In the genomic region with DNA sequence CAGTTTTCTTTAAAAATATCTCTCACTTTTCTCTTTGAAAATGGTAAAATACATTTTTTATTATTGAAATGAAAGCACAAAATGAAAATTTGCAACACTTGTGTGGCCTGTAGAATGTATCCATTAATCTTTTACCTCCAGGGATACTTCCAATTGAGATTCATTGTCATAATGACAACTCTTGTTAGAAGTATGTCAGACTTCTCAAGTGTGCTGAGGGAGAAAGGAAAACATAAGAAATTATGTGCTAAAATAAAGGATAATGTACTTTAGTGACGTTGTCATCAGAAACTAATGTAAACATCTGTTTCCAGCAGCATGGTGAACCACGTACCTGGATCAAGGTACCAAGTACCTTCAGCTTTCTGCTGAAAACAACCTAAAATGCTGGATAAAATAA, we compare ENCODE assay signal across 25 cellular contexts. TPM values are rescaled to one million over a fixed set of nuclear protein-coding genes. Genes with fewer than 3 reads are reported as not detected.
A peak's percentile ranks its signal among the peaks of the same experiment; 100 is the strongest.
DNase-seq lines count a peak whose midpoint lies in the region; ATAC-seq and TF ChIP-seq lines count a peak whose summit lies in the region.
"Had no signal": no experiment of that assay in that cellular context is flagged by ENCODE, and none has a peak within 500 bp of the region (broad histone marks: within the 10 kb centered on the region; RNA-seq: fewer than 3 reads in every experiment).

No MANE protein-coding gene starts in this region.

- H2BK15ac ChIP-seq in H9 (ENCODE audit: low read depth, low read length): no peak overlapping the region

- ATAC-seq in HG03565 (IDR thresholded peaks at IDR 0.05; ENCODE audit: unreplicated experiment): no peak
- ATAC-seq: A549 had no signal

- H3K14ac ChIP-seq in H9 (ENCODE audit: insufficient read depth, low read length): no peak overlapping the region

- H3K23ac ChIP-seq in H9 (ENCODE audit: insufficient read length, low read depth, low read length): no peak overlapping the region

- TF ChIP-seq CTCF in CD14-positive monocyte (IDR thresholded peaks at IDR 0.05) (no peak), H9 (conservative IDR thresholded peaks at IDR 0.05) (no peak), neural cell (IDR thresholded peaks at IDR 0.05; ENCODE audit: poor library complexity, severe bottlenecking) (no peak)

- H3F3A ChIP-seq in neural cell (ENCODE audit: insufficient read depth, low read length, poor library complexity, severe bottlenecking): no peaks in the 10 kb centered on the region

- H3K36me3 Mint-ChIP-seq in CD14-positive monocyte: peaks cover 18 to 25% of the 10 kb centered on the region in 2 donors
- peaks cover 0 to 15% (median 8%) of the 10 kb centered on the region in 3 experiments; a peak in 3 of 7 replicates for H3K36me3 Mint-ChIP-seq in H9 (ENCODE audit: insufficient read depth in 1 of 3, low read depth in 3 of 3)

- DNase-seq in CD14-positive monocyte (ENCODE audit: low spot score): no peak
- DNase-seq in H9: no peak
- DNase-seq in putamen (ENCODE audit: low spot score): no peak
- no peak for DNase-seq in activated T-cell treated with anti-CD3 and anti-CD28 coated beads for 4 hours
- DNase-seq: BE2C; Caco-2; CD4-positive, CD25-positive, alpha-beta regulatory T cell; DMS153; Karpas-422; NCI-H1417 treated with DMSO at 0.1 percent for 48 hours; NCI-H187; NCI-H226; NCI-H510A treated with DMSO at 0.1 percent for 48 hours; NCI-H748 treated with DMSO at 0.1 percent for 48 hours; NK-92 treated with Interleukin-12 subunit alpha and Interleukin-12 subunit beta, amount 100 ng/mL, for 24 hours; SHP77 treated with DMSO at 0.1 percent for 48 hours; SW 1271 had no signal

- H3K18ac ChIP-seq in H9 (ENCODE audit: insufficient read length, low read depth, low read length): no peak overlapping the region

- no peaks in the 10 kb centered on the region for H3K23me2 ChIP-seq in H9 (ENCODE audit: insufficient read length, low read depth, low read length, poor library complexity, severe bottlenecking)

- H2AK5ac ChIP-seq in H9 (ENCODE audit: insufficient read length, low read length): no peak overlapping the region

- no peak overlapping the region for H2AFZ ChIP-seq in H9 (ENCODE audit: low read length)
- H2AFZ ChIP-seq in neural cell (ENCODE audit: low read depth, low read length): no peak overlapping the region

- no peak overlapping the region for H2BK20ac ChIP-seq in H9 (ENCODE audit: low read depth, low read length, poor library complexity, severe bottlenecking)

- H4K5ac ChIP-seq in H9 (ENCODE audit: insufficient read length, low read depth, low read length): no peak overlapping the region

- no peaks in the 10 kb centered on the region for H4K20me1 ChIP-seq in H9 (ENCODE audit: control insufficient read depth, insufficient read depth, insufficient read length)
- H4K20me1 ChIP-seq in neural cell (ENCODE audit: insufficient read depth): no peaks in the 10 kb centered on the region

- no peaks in the 10 kb centered on the region for H3K36me3 ChIP-seq in neural cell (ENCODE audit: insufficient read depth, low read length)
- H3K36me3 ChIP-seq: BE2C had no signal

- H3K4me3 ChIP-seq in neural cell (ENCODE audit: low read length): peak overlapping the region; percentile 6
- H3K4me3 ChIP-seq: A549, HAP-1, SK-N-MC had no signal

- H3K9me3 ChIP-seq in H9 (ENCODE audit: control insufficient read depth, low read depth, low read length) (no peaks in the 10 kb centered on the region), neural cell (ENCODE audit: low read length) (no peaks in the 10 kb centered on the region)
- H3K9me3 ChIP-seq: A549, BE2C, Caco-2, HAP-1 had no signal

- no peak for TF ChIP-seq RAD21 in neural cell (conservative IDR thresholded peaks at IDR 0.05)

- H4K91ac ChIP-seq in H9 (ENCODE audit: insufficient read length, low read depth, low read length): no peak overlapping the region

- intact Hi-C loops in CD14-positive monocyte (cut with micrococcal nuclease): no loop called here

- H3K79me2 ChIP-seq in H9 (ENCODE audit: insufficient read depth, low read length) (peaks cover 7% of the 10 kb centered on the region; the same call in 1 of the 2 replicates), neural cell (replicated peaks; ENCODE audit: insufficient read depth, low read length) (peaks cover 63% of the 10 kb centered on the region)

- H3K4ac ChIP-seq in H9 (ENCODE audit: low read depth, low read length): no peak overlapping the region

- H3K9ac ChIP-seq in H9 (ENCODE audit: extremely low read depth, insufficient read length, low read length) (no peak overlapping the region), neural cell (ENCODE audit: low read length) (no peak overlapping the region)

- no peak overlapping the region for H2BK12ac ChIP-seq in H9 (ENCODE audit: insufficient read length, low read depth, low read length)

- H3K9me2 ChIP-seq in neural cell (ENCODE audit: insufficient read depth, low read length): no peaks in the 10 kb centered on the region

- no peak overlapping the region for H3K56ac ChIP-seq in H9 (ENCODE audit: insufficient read length, low read depth, low read length)

- no peak overlapping the region for H3K4me2 ChIP-seq in H9 (ENCODE audit: insufficient read depth, insufficient read length, low read length)
- H3K4me2 ChIP-seq in neural cell (ENCODE audit: low read length): no peak overlapping the region
- H3K4me2 ChIP-seq: A549 had no signal

- peak; percentile 71 for TF ChIP-seq EP300 in neural cell (conservative IDR thresholded peaks at IDR 0.05; ENCODE audit: poor library complexity, severe bottlenecking)

- no CpG with 5 or more reads among the region's 2 CpGs for WGBS in H9 (ENCODE audit: extremely low coverage, insufficient read length, low lambda C conversion rate)

- H3K27ac ChIP-seq in H9 (ENCODE audit: insufficient read length, low read depth, low read length): no peak overlapping the region
- H3K27ac ChIP-seq in cingulate gyrus (ENCODE audit: low read depth, low read length): peak overlapping the region; percentile 20
- H3K27ac ChIP-seq in neural cell (ENCODE audit: low read length): no peak overlapping the region
- H3K27ac ChIP-seq: A549, RWPE1 had no signal

- H3K27ac Mint-ChIP-seq in CD14-positive monocyte (peak overlapping the region in 5 of 7 donors; percentile 37 to 77 (median 53)), H9 (0 out of 7 replicates have a peak overlapping the region, but pooled peaks of 2 of the 3 experiments have one; percentile 40 to 55)

- H3T11ph ChIP-seq in H9 (ENCODE audit: low read length): no peak overlapping the region

- H3K27me3 ChIP-seq in H9 (ENCODE audit: insufficient read depth, low read length) (no peaks in the 10 kb centered on the region), neural cell (ENCODE audit: insufficient read depth, low read depth, low read length) (no peaks in the 10 kb centered on the region)
- H3K27me3 ChIP-seq: BE2C had no signal

- H3K27me3 Mint-ChIP-seq in CD14-positive monocyte (ENCODE audit: low read depth in 3 of 3) (no peaks in the 10 kb centered on the region), H9 (ENCODE audit: low read depth) (no peaks in the 10 kb centered on the region)
- H3K27me3 Mint-ChIP-seq: CD4-positive, CD25-positive, alpha-beta regulatory T cell; IgD-negative memory B cell had no signal

- no peak overlapping the region for H2BK5ac ChIP-seq in H9 (ENCODE audit: insufficient read length, low read length)

- H3K4me1 Mint-ChIP-seq in CD14-positive monocyte (peaks cover 22% of the 10 kb centered on the region), H9 (peaks cover 21 to 29% of the 10 kb centered on the region in 2 experiments)

- H3K4me3 Mint-ChIP-seq in CD14-positive monocyte (no peak overlapping the region), H9 (no peak overlapping the region)
- H3K4me3 Mint-ChIP-seq: CD4-positive, CD25-positive, alpha-beta regulatory T cell had no signal

- H3K4me1 ChIP-seq in H9 (ENCODE audit: insufficient read depth, low read length): no peaks in the 10 kb centered on the region
- H3K4me1 ChIP-seq: BE2C had no signal

- no peak overlapping the region for H2BK120ac ChIP-seq in H9 (ENCODE audit: low read depth, low read length, poor library complexity, severe bottlenecking)

- H4K8ac ChIP-seq in H9 (replicated peaks; ENCODE audit: insufficient read length, low read depth, low read length): no peak overlapping the region

- H3K9me3 Mint-ChIP-seq in CD14-positive monocyte (peaks cover 0 to 5% (median under 1%) of the 10 kb centered on the region in 7 donors), H9 (peaks cover 0 to 2% of the 10 kb centered on the region in 2 experiments; a peak in 1 of 5 replicates)

- H3K79me1 ChIP-seq in H9 (ENCODE audit: insufficient read depth, low read depth, low read length, poor library complexity, severe bottlenecking): no peaks in the 10 kb centered on the region

TF ChIP-seq in neural cell, 6 proteins besides CTCF, POLR2A, EP300 and RAD21:
- TF ChIP-seq MXI1 (conservative IDR thresholded peaks at IDR 0.05; ENCODE audit: poor library complexity, severe bottlenecking): no peak
- peak; percentile 56 for TF ChIP-seq POLR2AphosphoS5 (IDR thresholded peaks at IDR 0.05)
- TF ChIP-seq, protein P1, sequence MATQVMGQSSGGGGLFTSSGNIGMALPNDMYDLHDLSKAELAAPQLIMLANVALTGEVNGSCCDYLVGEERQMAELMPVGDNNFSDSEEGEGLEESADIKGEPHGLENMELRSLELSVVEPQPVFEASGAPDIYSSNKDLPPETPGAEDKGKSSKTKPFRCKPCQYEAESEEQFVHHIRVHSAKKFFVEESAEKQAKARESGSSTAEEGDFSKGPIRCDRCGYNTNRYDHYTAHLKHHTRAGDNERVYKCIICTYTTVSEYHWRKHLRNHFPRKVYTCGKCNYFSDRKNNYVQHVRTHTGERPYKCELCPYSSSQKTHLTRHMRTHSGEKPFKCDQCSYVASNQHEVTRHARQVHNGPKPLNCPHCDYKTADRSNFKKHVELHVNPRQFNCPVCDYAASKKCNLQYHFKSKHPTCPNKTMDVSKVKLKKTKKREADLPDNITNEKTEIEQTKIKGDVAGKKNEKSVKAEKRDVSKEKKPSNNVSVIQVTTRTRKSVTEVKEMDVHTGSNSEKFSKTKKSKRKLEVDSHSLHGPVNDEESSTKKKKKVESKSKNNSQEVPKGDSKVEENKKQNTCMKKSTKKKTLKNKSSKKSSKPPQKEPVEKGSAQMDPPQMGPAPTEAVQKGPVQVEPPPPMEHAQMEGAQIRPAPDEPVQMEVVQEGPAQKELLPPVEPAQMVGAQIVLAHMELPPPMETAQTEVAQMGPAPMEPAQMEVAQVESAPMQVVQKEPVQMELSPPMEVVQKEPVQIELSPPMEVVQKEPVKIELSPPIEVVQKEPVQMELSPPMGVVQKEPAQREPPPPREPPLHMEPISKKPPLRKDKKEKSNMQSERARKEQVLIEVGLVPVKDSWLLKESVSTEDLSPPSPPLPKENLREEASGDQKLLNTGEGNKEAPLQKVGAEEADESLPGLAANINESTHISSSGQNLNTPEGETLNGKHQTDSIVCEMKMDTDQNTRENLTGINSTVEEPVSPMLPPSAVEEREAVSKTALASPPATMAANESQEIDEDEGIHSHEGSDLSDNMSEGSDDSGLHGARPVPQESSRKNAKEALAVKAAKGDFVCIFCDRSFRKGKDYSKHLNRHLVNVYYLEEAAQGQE (IDR thresholded peaks at IDR 0.05; ENCODE audit: borderline replicate concordance): no peak

RNA-seq across cellular contexts. Expression of a gene that starts 19.7 kb away (rescaled TPM):
- polyA plus RNA-seq in CD14-positive monocyte (10 to 100 TPM; 48.6 to 57.7 TPM), neural cell (22.4 and 26.1 TPM in 2 replicates)
- 21.2 and 22.1 TPM in 2 replicates for total RNA-seq in H9 (2021)
- polyA minus RNA-seq in neural cell: 97.2 and 101 TPM in 2 replicates
